Comparison of ENCODE assay signal across 2 cellular contexts in genomic region chr10:93261961-93262610, GRCh38.
TF ChIP-seq lines count a peak whose summit lies in the region.

No MANE protein-coding gene starts in this region.

TF ChIP-seq in H1, 55 proteins besides CTCF, POLR2A, EP300 and RAD21 (continued from another document):
- TF ChIP-seq ATF2 (IDR thresholded peaks at IDR 0.05; ENCODE audit: low read length): no peak
- TF ChIP-seq CHD7 (IDR thresholded peaks at IDR 0.05; ENCODE audit: insufficient replicate concordance, low read length): no peak
- TF ChIP-seq RBBP5 (IDR thresholded peaks at IDR 0.05; ENCODE audit: borderline replicate concordance, low read depth, low read length): no peak
- no peak for TF ChIP-seq CBX5 (IDR thresholded peaks at IDR 0.05; ENCODE audit: low read depth, low read length)
- no peak for TF ChIP-seq FOSL1 (IDR thresholded peaks at IDR 0.05; ENCODE audit: insufficient read depth, low read depth, low read length)
- TF ChIP-seq ATF3 (IDR thresholded peaks at IDR 0.05; ENCODE audit: insufficient read depth, low read depth, low read length): no peak
- no peak for TF ChIP-seq SP4 (IDR thresholded peaks at IDR 0.05; ENCODE audit: low read length)
- no peak for TF ChIP-seq HDAC2 (IDR thresholded peaks at IDR 0.05; ENCODE audit: borderline replicate concordance in 1 of 2, low read depth in 2 of 2, low read length in 2 of 2)
- no peak for TF ChIP-seq NRF1 (IDR thresholded peaks at IDR 0.05; ENCODE audit: low read depth, low read length)

TF ChIP-seq in HEK293T, 16 proteins besides CTCF, POLR2A, EP300 and RAD21 (continued from another document):
- TF ChIP-seq PKNOX1 (IDR thresholded peaks at IDR 0.05): no peak
